ENCODE assay signal across 8 cellular contexts in genomic region chr20:47318596-47319516, GRCh38. TPM values are rescaled to one million over a fixed set of nuclear protein-coding genes. Genes with fewer than 3 reads are reported as not detected.
A peak's percentile ranks its signal among the peaks of the same experiment; 100 is the strongest.
DNase-seq lines count a peak whose midpoint lies in the region; ATAC-seq and TF ChIP-seq lines count a peak whose summit lies in the region.

No MANE protein-coding gene starts in this region.

- peak overlapping the region; percentile 84 for H3K27ac Mint-ChIP-seq in activated B cell treated with CpG ODN at 0.5 μM for 24 hours

- peak in 2 of 4 donors; percentile 63 to 88 for TF ChIP-seq POLR2A in esophagus squamous epithelium (IDR thresholded peaks at IDR 0.05)
- peak; percentile 75 to 84 for TF ChIP-seq POLR2A in tibial nerve (IDR thresholded peaks at IDR 0.05)

- H3K4me1 ChIP-seq in esophagus squamous epithelium, result peaks cover 76 to 96% (median 84%) of the 10 kb centered on the region in 3 donors
- peaks cover 67% of the 10 kb centered on the region for H3K4me1 ChIP-seq in mucosa of descending colon (ENCODE audit: low read depth)
- peaks cover 11 to 93% (median 71%) of the 10 kb centered on the region in 4 donors for H3K4me1 ChIP-seq in tibial nerve

- intact Hi-C loops in activated B cell treated with CpG ODN at 0.5 μM for 24 hours (cut with micrococcal nuclease) (no loop called here), esophagus squamous epithelium (cut with DNase I) (loop anchor here (5.0 kb wide), 1 partner anchor 38 kb away; the partner anchor contains the start of gene ZMYND8), mucosa of descending colon (cut with DNase I, micrococcal nuclease) (loop anchor here (2.0 to 5.0 kb wide), 2 partner anchors 38 kb away; partner anchors contain the start of gene ZMYND8 (in 2 of the 2))

- DNase-seq in AG04450 (ENCODE audit: low read depth, low spot score), result no peak
- peak; percentile 90 for DNase-seq in HPDE6-E6E7 (ENCODE audit: extremely low spot score)
- DNase-seq in activated B cell treated with CpG ODN at 0.5 μM for 24 hours, result no peak
- no peak for DNase-seq in esophagus squamous epithelium (lab: John Stamatoyannopoulos, UW)
- peak; percentile 76 to 80 (median 80) for DNase-seq in mucosa of descending colon
- peak; percentile 73 to 78 for DNase-seq in tibial nerve (ENCODE audit: low spot score in 2 of 2)
- no peak for DNase-seq in NCI-H1930 (lab: John Stamatoyannopoulos, UW)
- DNase-seq in SK-N-DZ (ENCODE audit: low spot score), result no peak

- TF ChIP-seq EP300 in tibial nerve (IDR thresholded peaks at IDR 0.05), result peak; percentile 86 to 97

- H3K9me3 ChIP-seq in AG04450 (ENCODE audit: control insufficient read depth, insufficient read depth, low read length) (no peaks in the 10 kb centered on the region), esophagus squamous epithelium (no peaks in the 10 kb centered on the region), mucosa of descending colon (no peaks in the 10 kb centered on the region), tibial nerve (no peaks in the 10 kb centered on the region)

- 4 to 16% methylated on average over 24 to 26 of the region's 28 CpGs for WGBS in esophagus squamous epithelium, 2 donors
- WGBS in tibial nerve, 2 donors, result 6 to 7% methylated on average over 28 of the region's 28 CpGs

- H3K27me3 ChIP-seq in AG04450 (ENCODE audit: control insufficient read depth, insufficient read depth, low read length), result no peaks in the 10 kb centered on the region
- no peaks in the 10 kb centered on the region for H3K27me3 ChIP-seq in esophagus squamous epithelium
- no peaks in the 10 kb centered on the region for H3K27me3 ChIP-seq in tibial nerve

- H3K4me3 ChIP-seq in AG04450 (ENCODE audit: low read depth, low read length) (peak overlapping the region; percentile 35), esophagus squamous epithelium (peak overlapping the region; percentile 7 to 53 (median 30)), mucosa of descending colon (no peak overlapping the region), tibial nerve (peak overlapping the region; percentile 2 to 43 (median 18))

- H3K27ac ChIP-seq in AG04450 (ENCODE audit: low read depth, low read length), result peak overlapping the region; percentile 98
- peak overlapping the region; percentile 97 to 100 (median 98) for H3K27ac ChIP-seq in esophagus squamous epithelium
- peak overlapping the region; percentile 86 to 100 (median 96) for H3K27ac ChIP-seq in tibial nerve

- H3K36me3 ChIP-seq in esophagus squamous epithelium, result no peaks in the 10 kb centered on the region
- no peaks in the 10 kb centered on the region for H3K36me3 ChIP-seq in mucosa of descending colon (ENCODE audit: low read depth)
- H3K36me3 ChIP-seq in tibial nerve, result no peaks in the 10 kb centered on the region

- CTCF ChIA-PET in AG04450 (lab: Charles Lee), result interaction anchor here (1.0 to 5.3 kb wide), 3 partner anchors 16 to 65 kb away, joined by 4 to 32 read pairs (median 5); no protein-coding TSS in a partner anchor
- CTCF ChIA-PET in activated B cell treated with CpG ODN at 0.5 μM for 24 hours (lab: Charles Lee), result interaction anchor here (0.5 to 5.3 kb wide), 2 partner anchors 9 to 65 kb away, joined by 3 to 27 read pairs; no protein-coding TSS in a partner anchor

- ATAC-seq in activated B cell treated with CpG ODN at 0.5 μM for 24 hours (ENCODE audit: low read depth) (no peak), mucosa of descending colon (peak; percentile 71)

- no peak for TF ChIP-seq CTCF in AG04450 (IDR thresholded peaks at IDR 0.05; ENCODE audit: low read depth, low read length)
- no peak for TF ChIP-seq CTCF in activated B cell treated with CpG ODN at 0.5 μM for 24 hours (IDR thresholded peaks at IDR 0.05)
- TF ChIP-seq CTCF in esophagus squamous epithelium (IDR thresholded peaks at IDR 0.05), result no peak
- TF ChIP-seq CTCF in mucosa of descending colon (IDR thresholded peaks at IDR 0.05), result no peak
- TF ChIP-seq CTCF in tibial nerve (IDR thresholded peaks at IDR 0.05), result peak in 1 of 5 experiments; percentile 37

- H3K4me1 Mint-ChIP-seq in activated B cell treated with CpG ODN at 0.5 μM for 24 hours, result peaks cover 65% of the 10 kb centered on the region

- no peak overlapping the region for H3K4me3 Mint-ChIP-seq in activated B cell treated with CpG ODN at 0.5 μM for 24 hours

- peaks cover 18% of the 10 kb centered on the region for H3K36me3 Mint-ChIP-seq in activated B cell treated with CpG ODN at 0.5 μM for 24 hours (ENCODE audit: low read depth)

- POLR2A ChIA-PET in AG04450 (lab: Yijun Ruan, JAX) (interaction anchor here (0.5 to 2.1 kb wide), 6 partner anchors 12 to 60 kb away, joined by 3 to 14 read pairs (median 5); partner anchors contain the start of gene ZMYND8), activated B cell treated with CpG ODN at 0.5 μM for 24 hours (lab: Charles Lee) (interaction anchor here (1.4 kb wide), 1 partner anchor 35 kb away, joined by 3 read pairs; no protein-coding TSS in a partner anchor)

- H3K9me3 Mint-ChIP-seq in activated B cell treated with CpG ODN at 0.5 μM for 24 hours, result no peaks in the 10 kb centered on the region

- no peaks in the 10 kb centered on the region for H3K27me3 Mint-ChIP-seq in activated B cell treated with CpG ODN at 0.5 μM for 24 hours

RNA-seq across cellular contexts. Expression of gene ZMYND8, which starts 37.6 kb away (rescaled TPM):
- polyA plus RNA-seq in AG04450 (2011; rRNA removed), result 20.3 and 23.1 TPM in 2 replicates
- polyA minus RNA-seq in AG04450 (2011; rRNA and poly(A)+ RNA removed), result 30.3 and 30.6 TPM in 2 replicates
- 42.6 and 44.7 TPM in 2 replicates for total RNA-seq in activated B cell treated with CpG ODN at 0.5 μM for 24 hours
- total RNA-seq in esophagus squamous epithelium, result 10 to 100 TPM; 21.5 to 26.3 (median 24.3) TPM
- total RNA-seq in mucosa of descending colon, result 10 to 100 TPM; 62.1 to 64.9 (median 62.1) TPM
- total RNA-seq in tibial nerve, result 10 to 100 TPM; 45.3 to 69.9 (median 49.8) TPM
- polyA plus RNA-seq in SK-N-DZ (2014; cell fraction: cytosol; rRNA removed), result 44.5 and 55.5 TPM in 2 replicates
- polyA plus RNA-seq in SK-N-DZ (2014; cell fraction: nucleus; rRNA removed), result 49.4 and 91.3 TPM in 2 replicates

Comparison
In these comparisons a context has a peak if more than half of its experiments do, and no peak if none do; other contexts are left out.
1. DNase-seq: peak in HPDE6-E6E7 (single experiment), mucosa of descending colon (3 of 3) and tibial nerve (2 of 2); none in AG04450 (single experiment), activated B cell treated with CpG ODN at 0.5 μM for 24 hours (single experiment), esophagus squamous epithelium (single experiment), NCI-H1930 (0 of 2) and SK-N-DZ (single experiment).
2. Peak in every context shown above with its lines, with median percentiles within 50 percentile points of each other: H3K27ac ChIP-seq.